In the genomic region with DNA sequence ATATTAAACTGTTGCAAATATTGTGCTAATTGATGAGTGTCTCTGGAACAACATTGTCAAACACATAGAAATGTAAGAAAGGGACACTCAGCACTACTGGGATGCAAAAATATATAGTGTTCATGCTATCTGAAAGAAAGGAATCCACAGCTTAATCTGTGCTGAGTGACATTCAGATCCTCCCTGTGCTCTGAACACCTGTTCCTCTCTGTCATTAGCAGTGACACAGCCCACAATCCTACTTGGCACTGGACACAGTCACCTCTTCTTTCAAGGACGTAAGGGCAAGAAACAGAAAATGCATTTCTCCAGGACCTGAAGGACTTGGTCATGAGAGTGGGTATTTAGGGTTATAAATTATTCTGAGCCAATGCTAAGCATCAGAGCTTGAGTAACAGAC, we compare ENCODE assay signal across 29 cellular contexts.
"Had no signal": no experiment of that assay in that cellular context is flagged by ENCODE, and none has a peak within 500 bp of the region (broad histone marks: within the 10 kb centered on the region; RNA-seq: fewer than 3 reads in every experiment).

No MANE protein-coding gene starts in this region.

- H3K4me3 ChIP-seq: ascending aorta, breast epithelium, cardiac muscle cell, colonic mucosa, esophagus muscularis mucosa, gastrocnemius medialis, heart left ventricle had no signal

- DNase-seq: activated CD4-positive, alpha-beta memory T cell treated with anti-CD3 and anti-CD28 coated beads, Interleukin-2, amount 10 ng/mL, durations not matched to agents 7 days and 5 days; activated CD4-positive, alpha-beta T cell treated with anti-CD3 and anti-CD28 coated beads for 1 hour; activated CD4-positive, alpha-beta T cell treated with anti-CD3 and anti-CD28 coated beads for 4 hours; activated CD4-positive, alpha-beta T cell treated with anti-CD3 and anti-CD28 coated beads, Interleukin-2, amount 10 ng/mL, durations not matched to agents 7 days and 5 days; activated CD4-positive, alpha-beta T cell treated with anti-CD3 and anti-CD28 coated beads, Interleukin-2, amount 50 U/mL, for 4 hours; activated CD8-positive, alpha-beta memory T cell treated with anti-CD3 and anti-CD28 coated beads, Interleukin-2, amount 50 U/mL, for 48 hours; activated gamma-delta T cell; activated naive CD4-positive, alpha-beta T cell; activated naive CD4-positive, alpha-beta T cell treated with anti-CD3 and anti-CD28 coated beads, Interleukin-2, amount 10 ng/mL, durations not matched to agents 7 days and 5 days; activated naive CD8-positive, alpha-beta T cell treated with anti-CD3 and anti-CD28 coated beads, Interleukin-2, amount 10 ng/mL, durations not matched to agents 7 days and 5 days; activated T-cell treated with anti-CD3 and anti-CD28 coated beads for 4 hours; activated T-cell treated with anti-CD3 and anti-CD28 coated beads, Interleukin-2, amount 50 U/mL, for 24 hours; activated T-cell treated with anti-CD3 and anti-CD28 coated beads, Interleukin-2, amount 50 U/mL, for 72 hours; central memory CD4-positive, alpha-beta T cell; cerebellar nuclear complex; colonic mucosa; effector memory CD8-positive, alpha-beta T cell; erythroblast; foreskin keratinocyte; gastrocnemius medialis; glutamatergic neuron; heart left ventricle; T-helper 17 cell had no signal

- H3K27me3 ChIP-seq: ascending aorta, breast epithelium, cardiac muscle cell, colonic mucosa, esophagus muscularis mucosa, foreskin keratinocyte, gastrocnemius medialis, heart left ventricle had no signal

- ATAC-seq: activated naive CD4-positive, alpha-beta T cell treated with anti-CD3 and anti-CD28 coated beads, Interleukin-2, amount 50 U/mL, for 72 hours; activated T-cell treated with anti-CD3 and anti-CD28 coated beads, Interleukin-2, amount 50 U/mL, for 72 hours; effector memory CD8-positive, alpha-beta T cell; foreskin keratinocyte; gastrocnemius medialis; heart left ventricle; T-helper 17 cell; WTC11 had no signal

- H3K27ac ChIP-seq: ascending aorta, breast epithelium, cardiac muscle cell, colonic mucosa, esophagus muscularis mucosa, foreskin keratinocyte, gastrocnemius medialis, heart left ventricle had no signal

- H3K9me3 ChIP-seq: ascending aorta, colonic mucosa, gastrocnemius medialis had no signal

- H3K4me1 ChIP-seq: ascending aorta, breast epithelium, colonic mucosa, esophagus muscularis mucosa, foreskin keratinocyte, gastrocnemius medialis, heart left ventricle had no signal

- H3K36me3 ChIP-seq: ascending aorta, cardiac muscle cell, colonic mucosa, esophagus muscularis mucosa, gastrocnemius medialis, heart left ventricle had no signal
